Comparison of ENCODE assay signal across 8 cellular contexts in the genomic region with DNA sequence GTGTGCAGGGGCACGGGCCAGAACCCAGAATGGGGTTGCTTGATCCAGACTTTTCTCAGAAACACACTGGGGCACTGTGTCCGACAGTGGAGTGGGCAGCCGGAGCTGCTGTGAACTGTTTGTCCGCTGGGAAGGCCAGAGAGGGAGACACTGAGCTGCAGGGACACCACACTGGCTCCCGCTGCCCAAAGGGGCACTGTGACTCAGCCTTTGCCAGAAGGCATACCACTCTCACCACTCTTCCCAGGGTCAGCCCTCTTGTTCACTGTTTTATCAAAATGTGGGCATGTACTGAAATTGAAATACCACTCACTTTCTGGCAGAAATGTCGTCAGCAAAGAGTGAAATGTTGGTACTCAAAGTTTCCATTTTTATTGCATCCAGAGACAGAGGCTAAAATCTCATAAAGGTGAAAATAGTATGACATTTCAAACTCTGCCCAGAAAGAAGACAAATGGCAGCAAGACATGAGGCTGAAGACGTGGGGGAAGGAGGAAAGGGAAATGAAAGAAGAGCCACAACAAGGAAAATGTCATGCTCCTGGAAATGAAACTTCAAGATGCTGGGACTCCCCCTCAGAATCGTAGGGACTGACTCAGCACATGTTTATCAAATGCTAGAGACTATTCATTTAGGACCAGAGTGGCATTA. TPM values are rescaled to one million over a fixed set of nuclear protein-coding genes. Genes with fewer than 3 reads are reported as not detected.
DNase-seq lines count a peak whose midpoint lies in the region; ATAC-seq and TF ChIP-seq lines count a peak whose summit lies in the region.

No MANE protein-coding gene starts in this region.

- H3K36me3 ChIP-seq in GM06990 (ENCODE audit: control insufficient read depth, insufficient read depth, low read length) (no peaks in the 10 kb centered on the region), WERI-Rb-1 (no peaks in the 10 kb centered on the region), mesenchymal stem cell (ENCODE audit: control insufficient read depth in 1 of 2, insufficient read depth in 2 of 2, low read depth in 1 of 2, low read length in 2 of 2) (no peaks in the 10 kb centered on the region)

- intact Hi-C loops in Calu3 (cut with micrococcal nuclease; ENCODE audit: unreplicated experiment), result no loop called here

- H2BK120ac ChIP-seq in mesenchymal stem cell (ENCODE audit: low read depth, low read length), result no peak overlapping the region

- H3K27me3 Mint-ChIP-seq in Calu3 (ENCODE audit: unreplicated experiment), result no peaks in the 10 kb centered on the region

- DNase-seq in GM06990 (ENCODE audit: extremely low read depth, insufficient read length), result peak; percentile 46
- DNase-seq in WERI-Rb-1, result no peak
- peak; percentile 20 for DNase-seq in mesenchymal stem cell
- no peak for DNase-seq in hepatic stellate cell (ENCODE audit: low spot score)
- no peak for DNase-seq in Calu3
- DNase-seq in NCI-H2029 treated with DMSO at 0.1 percent for 48 hours (lab: John Stamatoyannopoulos, UW), result no peak

- H3K4me3 ChIP-seq in GM06990 (replicated peaks; ENCODE audit: low read depth, low read length) (no peak overlapping the region), WERI-Rb-1 (ENCODE audit: low read depth, low read length) (no peak overlapping the region), mesenchymal stem cell (ENCODE audit: insufficient read depth in 1 of 2, low read depth in 1 of 2, low read length in 2 of 2) (peak overlapping the region in 1 of 2 experiments; percentile 79)

- no peak overlapping the region for H4K8ac ChIP-seq in mesenchymal stem cell (ENCODE audit: low read length)

- no peak overlapping the region for H2AFZ ChIP-seq in mesenchymal stem cell (ENCODE audit: low read depth, low read length)

- no peak overlapping the region for H2BK5ac ChIP-seq in mesenchymal stem cell (ENCODE audit: low read depth, low read length, poor library complexity, severe bottlenecking)

- no peak overlapping the region for H2BK15ac ChIP-seq in mesenchymal stem cell (ENCODE audit: low read depth, poor library complexity, severe bottlenecking)

- TF ChIP-seq CTCF in GM06990 (IDR thresholded peaks at IDR 0.05; ENCODE audit: insufficient read depth, low read length, poor library complexity, severe bottlenecking) (peak; percentile 11), WERI-Rb-1 (IDR thresholded peaks at IDR 0.05; ENCODE audit: low read depth, low read length) (peak; percentile 24), Calu3 (IDR thresholded peaks at IDR 0.05; ENCODE audit: unreplicated experiment) (no peak)

- H3K27ac Mint-ChIP-seq in Calu3 (ENCODE audit: unreplicated experiment), result no peak overlapping the region

- H3K23ac ChIP-seq in mesenchymal stem cell (ENCODE audit: low read length in 2 of 2), result no peak overlapping the region

- H3K4me1 Mint-ChIP-seq in Calu3 (ENCODE audit: low read depth, unreplicated experiment), result no peaks in the 10 kb centered on the region

- H2BK12ac ChIP-seq in mesenchymal stem cell (ENCODE audit: low read length in 2 of 2), result peak overlapping the region in 1 of 2 experiments; percentile 29

- CTCF ChIA-PET in Calu3 (lab: Charles Lee), result no interaction called here

- peak overlapping the region in 1 of 2 experiments; percentile 16 for H3K18ac ChIP-seq in mesenchymal stem cell (ENCODE audit: low read depth in 1 of 2, low read length in 2 of 2)

- H2AK5ac ChIP-seq in mesenchymal stem cell (ENCODE audit: low read length, severe bottlenecking), result no peak overlapping the region

- H3K14ac ChIP-seq in mesenchymal stem cell (ENCODE audit: low read length in 2 of 2), result no peak overlapping the region

- no peaks in the 10 kb centered on the region for H3K79me1 ChIP-seq in mesenchymal stem cell (replicated peaks; ENCODE audit: low read length, poor library complexity, severe bottlenecking)

- no peak overlapping the region for H3K9ac ChIP-seq in mesenchymal stem cell (ENCODE audit: low read length)

- no peak overlapping the region for H4K91ac ChIP-seq in mesenchymal stem cell (ENCODE audit: low read length)

- H3K9me3 ChIP-seq in WERI-Rb-1 (ENCODE audit: severe bottlenecking), result no peaks in the 10 kb centered on the region
- no peaks in the 10 kb centered on the region for H3K9me3 ChIP-seq in mesenchymal stem cell (ENCODE audit: control insufficient read depth, low read length)

- H3K36me3 Mint-ChIP-seq in Calu3 (ENCODE audit: insufficient read depth, unreplicated experiment), result no peaks in the 10 kb centered on the region

- H3K27me3 ChIP-seq in GM06990 (replicated peaks; ENCODE audit: control insufficient read depth, insufficient read depth, low read length), result no peaks in the 10 kb centered on the region
- peaks cover 75% of the 10 kb centered on the region for H3K27me3 ChIP-seq in WERI-Rb-1 (ENCODE audit: insufficient read depth, low read depth, severe bottlenecking)
- H3K27me3 ChIP-seq in mesenchymal stem cell (ENCODE audit: control insufficient read depth in 1 of 2, insufficient read depth in 1 of 2, low read length in 2 of 2), result no peaks in the 10 kb centered on the region

- no peak overlapping the region for H3K4me2 ChIP-seq in mesenchymal stem cell (ENCODE audit: low read length, poor library complexity, severe bottlenecking)

- BruUV-seq in Calu3 (replicated peaks; lab: Mats Ljungman, UMichigan), result no TSS peak

- H3K27ac ChIP-seq in WERI-Rb-1, result no peak overlapping the region
- no peak overlapping the region for H3K27ac ChIP-seq in mesenchymal stem cell (ENCODE audit: low read length, poor library complexity, severe bottlenecking)

- H3K4ac ChIP-seq in mesenchymal stem cell (ENCODE audit: low read depth in 1 of 2, low read length in 2 of 2), result no peak overlapping the region

- H3K9me3 Mint-ChIP-seq in Calu3 (ENCODE audit: low read depth, unreplicated experiment), result peaks cover 5% of the 10 kb centered on the region

- no peak overlapping the region for H3K4me3 Mint-ChIP-seq in Calu3 (ENCODE audit: low read depth, unreplicated experiment)

- ATAC-seq in HG02852 (IDR thresholded peaks at IDR 0.05; ENCODE audit: unreplicated experiment), result peak; percentile 56
- no peak for ATAC-seq in HG03196 (IDR thresholded peaks at IDR 0.05; ENCODE audit: unreplicated experiment)

- peaks cover 2% of the 10 kb centered on the region for H3K4me1 ChIP-seq in mesenchymal stem cell (ENCODE audit: control insufficient read depth, insufficient read depth, low read depth, low read length)

- WGBS in mesenchymal stem cell, result 79% methylated on average over 8 of the region's 8 CpGs

RNA-seq across cellular contexts. Expression of a gene that starts 4.5 kb away (rescaled TPM):
- polyA plus RNA-seq in mesenchymal stem cell (2013, experiment 1 of 2), result 36.0 TPM
- 35.3 TPM for polyA plus RNA-seq in mesenchymal stem cell (2013, experiment 2 of 2)
- 0.19 and 0.20 TPM in 2 replicates for total RNA-seq in Calu3 (2022)

Comparison
In these comparisons a context has a peak if more than half of its experiments do, and no peak if none do; other contexts are left out.
1. DNase-seq: peak in GM06990 (single experiment) and mesenchymal stem cell (single experiment); none in WERI-Rb-1 (single experiment), hepatic stellate cell (single experiment), Calu3 (single experiment) and NCI-H2029 treated with DMSO at 0.1 percent for 48 hours (single experiment).